In genomic region chr20:58650776-58651547, GRCh38 we compare ENCODE assay signal across 1 cellular context.
TF ChIP-seq lines count a peak whose summit lies in the region.

STX16 (plus strand) TSS chr20:58651283; CDS start chr20:58652007, 724 bp downstream.

TF ChIP-seq in HepG2, 621 proteins besides CTCF, POLR2A, EP300 and RAD21 (continued from another document):
- peak; percentile 93; the same call in 1 of the 2 replicates for TF ChIP-seq ZBTB39 (CRISPR knock-in tag; IDR thresholded peaks at IDR 0.05)
- TF ChIP-seq GTF2F1 (IDR thresholded peaks at IDR 0.05; ENCODE audit: low read length) = peak; percentile 89
- peak; percentile 47; the same call in 1 of the 2 replicates for TF ChIP-seq ZBTB1 (CRISPR knock-in tag; IDR thresholded peaks at IDR 0.05; ENCODE audit: borderline replicate concordance)
- TF ChIP-seq NR2C2 (CRISPR knock-in tag; IDR thresholded peaks at IDR 0.05; ENCODE audit: borderline replicate concordance) = peak; percentile 96
- peak; percentile 96 for TF ChIP-seq POLR2AphosphoS5 (IDR thresholded peaks at IDR 0.05; ENCODE audit: low read depth, low read length)
- TF ChIP-seq MATR3 (CRISPR knock-in tag; IDR thresholded peaks at IDR 0.05) = no peak
- TF ChIP-seq ZFP37 (CRISPR knock-in tag; IDR thresholded peaks at IDR 0.05; ENCODE audit: borderline replicate concordance) = peak; percentile 83; the same call in 1 of the 2 replicates
- peak; percentile 98 for TF ChIP-seq ZNF746 (CRISPR knock-in tag; IDR thresholded peaks at IDR 0.05)
- TF ChIP-seq RCOR2 (CRISPR knock-in tag; IDR thresholded peaks at IDR 0.05) = peak; percentile 82
- peak; percentile 98 for TF ChIP-seq ZNF331 (CRISPR knock-in tag; IDR thresholded peaks at IDR 0.05)
- peak; percentile 69; the same call in 1 of the 2 replicates for TF ChIP-seq POLR2AphosphoS2 (IDR thresholded peaks at IDR 0.05; ENCODE audit: low read depth, low read length)
- TF ChIP-seq HOXD1 (CRISPR knock-in tag; IDR thresholded peaks at IDR 0.05) = peak; percentile 99
- TF ChIP-seq IKZF5 (CRISPR knock-in tag; IDR thresholded peaks at IDR 0.05) = peak; percentile 96
- peak; percentile 94 for TF ChIP-seq ISL2 (CRISPR knock-in tag; IDR thresholded peaks at IDR 0.05)
- peak; percentile 96 for TF ChIP-seq ZNF234 (CRISPR knock-in tag; conservative IDR thresholded peaks at IDR 0.05)
- TF ChIP-seq NFAT5 (CRISPR knock-in tag; IDR thresholded peaks at IDR 0.05) = peak; percentile 97
- TF ChIP-seq RELA (CRISPR knock-in tag; IDR thresholded peaks at IDR 0.05) = peak; percentile 96
- TF ChIP-seq PRDM4 (CRISPR knock-in tag; IDR thresholded peaks at IDR 0.05; ENCODE audit: borderline replicate concordance) = peak; percentile 81; the same call in 1 of the 2 replicates
- TF ChIP-seq E2F5 (CRISPR knock-in tag; conservative IDR thresholded peaks at IDR 0.05) = peak; percentile 86
- peak; percentile 100 for TF ChIP-seq DNMT1 (CRISPR knock-in tag; IDR thresholded peaks at IDR 0.05)
- no peak for TF ChIP-seq FOXA1 (IDR thresholded peaks at IDR 0.05)
- TF ChIP-seq FOXA1 (CRISPR knock-in tag; IDR thresholded peaks at IDR 0.05) = peak; percentile 87
- peak; percentile 98; the same call in 1 of the 2 replicates for TF ChIP-seq DNMT3B (CRISPR knock-in tag; conservative IDR thresholded peaks at IDR 0.05)
- peak; percentile 99 for TF ChIP-seq ZNF709 (CRISPR knock-in tag; IDR thresholded peaks at IDR 0.05)
- peak; percentile 96 for TF ChIP-seq ZNF564 (CRISPR knock-in tag; IDR thresholded peaks at IDR 0.05)
